16 cellular contexts compared by ENCODE assay signal in the genomic region with DNA sequence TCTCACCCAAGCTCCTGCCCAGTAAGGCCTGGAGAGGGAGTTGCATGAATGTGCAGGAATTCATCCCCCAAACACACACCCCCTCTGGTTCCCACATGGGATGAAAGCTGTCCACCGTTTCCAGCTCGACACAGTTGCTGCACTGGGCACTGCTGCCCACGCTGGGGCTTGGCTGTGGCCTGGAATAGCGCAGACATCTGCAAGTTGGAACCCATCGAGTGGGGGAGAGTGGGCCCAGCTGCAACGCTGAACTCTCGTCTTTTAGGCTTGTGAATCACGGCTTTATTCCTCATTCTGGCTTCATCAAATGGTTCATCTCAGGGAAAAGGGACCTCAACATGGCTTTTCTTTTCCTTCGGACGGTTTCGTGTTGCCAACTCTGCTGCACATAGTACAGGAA.
"Had no signal": no experiment of that assay in that cellular context is flagged by ENCODE, and none has a peak within 500 bp of the region (broad histone marks: within the 10 kb centered on the region; RNA-seq: fewer than 3 reads in every experiment).

No MANE protein-coding gene starts in this region.

- H3K9me3 ChIP-seq: left lung, prostate gland, right lobe of liver, uterus had no signal

- H3K4me1 ChIP-seq: left lung, prostate gland, right lobe of liver, uterus had no signal

- H3K9me3 Mint-ChIP-seq: stimulated activated naive CD8-positive, alpha-beta T cell treated with anti-CD3 and anti-CD28 coated beads, Interleukin-15, Interleukin-2, amounts not matched to agents 100 ng/mL and 50 ng/mL, for 24 hours; T-cell had no signal

- H3K4me1 Mint-ChIP-seq: activated CD4-positive, alpha-beta T cell treated with anti-CD3 and anti-CD28 coated beads for 36 hours had no signal

- H3K4me3 ChIP-seq: left lung, prostate gland, right lobe of liver, uterus had no signal

- DNase-seq: activated CD4-positive, alpha-beta T cell treated with anti-CD3 and anti-CD28 coated beads for 36 hours; activated CD8-positive, alpha-beta memory T cell treated with anti-CD3 and anti-CD28 coated beads, Interleukin-2, amount 50 U/mL, for 48 hours; activated CD8-positive, alpha-beta T cell treated with anti-CD3 and anti-CD28 coated beads, Interleukin-2, amount 10 ng/mL, durations not matched to agents 7 days and 5 days; dermis blood vessel endothelial cell; glutamatergic neuron; islet precursor cell; left lung; right lobe of liver; stimulated activated CD4-positive, alpha-beta T cell treated with anti-CD3 and anti-CD28 coated beads, Interleukin-4, amount 100 ng/mL, for 1 hour; stimulated activated CD8-positive, alpha-beta memory T cell treated with anti-CD3 and anti-CD28 coated beads, Interleukin-4, amount 100 ng/mL, for 48 hours; T-cell; T1000; uterus had no signal

- H3K27ac ChIP-seq: left lung, prostate gland, right lobe of liver, uterus had no signal

- H3K27me3 Mint-ChIP-seq: activated CD4-positive, alpha-beta T cell treated with anti-CD3 and anti-CD28 coated beads for 36 hours; stimulated activated naive CD8-positive, alpha-beta T cell treated with anti-CD3 and anti-CD28 coated beads, Interleukin-15, Interleukin-2, amounts not matched to agents 100 ng/mL and 50 ng/mL, for 24 hours had no signal

- H3K27me3 ChIP-seq: right lobe of liver, uterus had no signal

- H3K36me3 ChIP-seq: left lung, prostate gland, right lobe of liver, uterus had no signal

- H3K4me3 Mint-ChIP-seq: activated CD4-positive, alpha-beta T cell treated with anti-CD3 and anti-CD28 coated beads for 36 hours; activated CD8-positive, alpha-beta T cell treated with anti-CD3 and anti-CD28 coated beads, Interleukin-2, amount 10 ng/mL, durations not matched to agents 7 days and 5 days; brain; stimulated activated naive CD8-positive, alpha-beta T cell treated with anti-CD3 and anti-CD28 coated beads, Interleukin-15, Interleukin-2, amounts not matched to agents 100 ng/mL and 50 ng/mL, for 24 hours; T-cell had no signal

- H3K27ac Mint-ChIP-seq: activated CD4-positive, alpha-beta T cell treated with anti-CD3 and anti-CD28 coated beads for 36 hours; activated CD8-positive, alpha-beta T cell treated with anti-CD3 and anti-CD28 coated beads, Interleukin-2, amount 10 ng/mL, durations not matched to agents 7 days and 5 days; stimulated activated naive CD8-positive, alpha-beta T cell treated with anti-CD3 and anti-CD28 coated beads, Interleukin-15, Interleukin-2, amounts not matched to agents 100 ng/mL and 50 ng/mL, for 24 hours; T-cell had no signal

- H3K36me3 Mint-ChIP-seq: T-cell had no signal
